8 cellular contexts compared by ENCODE assay signal in genomic region chr3:55160241-55160877, GRCh38.
DNase-seq lines count a peak whose midpoint lies in the region; ATAC-seq, FAIRE-seq and TF ChIP-seq lines count a peak whose summit lies in the region.

No MANE protein-coding gene starts in this region.

- no peaks in the 10 kb centered on the region for H3K4me1 ChIP-seq in A673 (ENCODE audit: insufficient read depth, low read length, poor library complexity, severe bottlenecking)

- peaks cover 0 to 5% (median 3%) of the 10 kb centered on the region in 7 donors for H3K9me3 Mint-ChIP-seq in CD14-positive monocyte
- peaks cover 7% of the 10 kb centered on the region for H3K9me3 Mint-ChIP-seq in activated naive CD4-positive, alpha-beta T cell treated with anti-CD3 and anti-CD28 coated beads for 36 hours

- peak; percentile 85 for ATAC-seq in GM21447 (IDR thresholded peaks at IDR 0.05; ENCODE audit: unreplicated experiment)
- peak; percentile 34 for ATAC-seq in Right ventricle myocardium superior (ENCODE audit: poor library complexity)

- peaks cover 0 to 2% (median 1%) of the 10 kb centered on the region in 3 donors for H3K27me3 Mint-ChIP-seq in CD14-positive monocyte (ENCODE audit: low read depth in 3 of 3)
- no peaks in the 10 kb centered on the region for H3K27me3 Mint-ChIP-seq in activated naive CD4-positive, alpha-beta T cell treated with anti-CD3 and anti-CD28 coated beads for 36 hours (ENCODE audit: low read depth)

- DNase-seq in A673 (ENCODE audit: low spot score) (peak; percentile 9), NB4 (ENCODE audit: low read depth) (peak; percentile 81), Right ventricle myocardium superior (peak; percentile 43), urothelium cell line (ENCODE audit: low spot score) (peak; percentile 85), DMS153 (lab: John Stamatoyannopoulos, UW) (no peak), CD14-positive monocyte (ENCODE audit: low spot score) (no peak)
- no peak for DNase-seq in activated naive CD4-positive, alpha-beta T cell treated with anti-CD3 and anti-CD28 coated beads for 36 hours

- H3K4me1 Mint-ChIP-seq in CD14-positive monocyte = peaks cover 2% of the 10 kb centered on the region
- H3K4me1 Mint-ChIP-seq in activated naive CD4-positive, alpha-beta T cell treated with anti-CD3 and anti-CD28 coated beads for 36 hours (ENCODE audit: low read depth) = no peaks in the 10 kb centered on the region

- H3K36me3 ChIP-seq in A673 (ENCODE audit: insufficient read depth, low read length, poor library complexity, severe bottlenecking) = no peaks in the 10 kb centered on the region

- H3K27me3 ChIP-seq in A673 (replicated peaks; ENCODE audit: insufficient read depth, low read depth, low read length, poor library complexity) = no peaks in the 10 kb centered on the region

- no peaks in the 10 kb centered on the region for H3K9me3 ChIP-seq in A673 (ENCODE audit: low read depth, low read length, poor library complexity, severe bottlenecking)

- H3K4me3 Mint-ChIP-seq in CD14-positive monocyte = no peak overlapping the region
- H3K4me3 Mint-ChIP-seq in activated naive CD4-positive, alpha-beta T cell treated with anti-CD3 and anti-CD28 coated beads for 36 hours = no peak overlapping the region

- no TSS peak for BruUV-seq in A673 (replicated peaks; lab: Mats Ljungman, UMichigan)

- POLR2A ChIA-PET in A673 (lab: Charles Lee; ENCODE audit: low non-redundant PET) = no interaction called here

- CTCF ChIA-PET in A673 (lab: Charles Lee) = no interaction called here
- CTCF ChIA-PET in activated naive CD4-positive, alpha-beta T cell treated with anti-CD3 and anti-CD28 coated beads for 36 hours (lab: Charles Lee) = no interaction called here

- H3K27ac Mint-ChIP-seq in CD14-positive monocyte = no peak overlapping the region
- H3K27ac Mint-ChIP-seq in activated naive CD4-positive, alpha-beta T cell treated with anti-CD3 and anti-CD28 coated beads for 36 hours = no peak overlapping the region

- FAIRE-seq in urothelium cell line (lab: Jason Lieb, UNC) = peak; percentile 94

- TF ChIP-seq CTCF in A673 (conservative IDR thresholded peaks at IDR 0.05; ENCODE audit: low read depth, low read length) = no peak
- no peak for TF ChIP-seq CTCF in NB4 (IDR thresholded peaks at IDR 0.05; ENCODE audit: low read depth, low read length)
- no peak for TF ChIP-seq CTCF in CD14-positive monocyte (IDR thresholded peaks at IDR 0.05)

- intact Hi-C loops in A673 (cut with micrococcal nuclease; ENCODE audit: unreplicated experiment) = no loop called here
- intact Hi-C loops in Right ventricle myocardium superior (cut with DNase I) = no loop called here
- intact Hi-C loops in CD14-positive monocyte (cut with micrococcal nuclease) = no loop called here
- intact Hi-C loops in activated naive CD4-positive, alpha-beta T cell treated with anti-CD3 and anti-CD28 coated beads for 36 hours (cut with micrococcal nuclease) = no loop called here

- no peaks in the 10 kb centered on the region for H3K36me3 Mint-ChIP-seq in CD14-positive monocyte
- H3K36me3 Mint-ChIP-seq in activated naive CD4-positive, alpha-beta T cell treated with anti-CD3 and anti-CD28 coated beads for 36 hours (ENCODE audit: low read depth) = no peaks in the 10 kb centered on the region

- H3K27ac ChIP-seq in A673 (ENCODE audit: low read depth, low read length, poor library complexity, severe bottlenecking) = no peak overlapping the region

- H3K4me3 ChIP-seq in A673 (ENCODE audit: low read depth, low read length, poor library complexity, severe bottlenecking) (no peak overlapping the region), NB4 (ENCODE audit: low read depth, low read length) (no peak overlapping the region)

- no peak for TF ChIP-seq POLR2A in NB4 (IDR thresholded peaks at IDR 0.05; ENCODE audit: extremely low read depth, insufficient read length)

Comparison
In these comparisons a context has a peak if more than half of its experiments do, and no peak if none do; other contexts are left out.
1. DNase-seq: peak in A673 (single experiment), NB4 (single experiment), Right ventricle myocardium superior (single experiment) and urothelium cell line (single experiment); none in DMS153 (single experiment), CD14-positive monocyte (single experiment) and activated naive CD4-positive, alpha-beta T cell treated with anti-CD3 and anti-CD28 coated beads for 36 hours (single experiment).